Comparison of ENCODE assay signal across 8 cellular contexts in genomic region chr18:31684279-31685096, GRCh38. TPM values are rescaled to one million over a fixed set of nuclear protein-coding genes. Genes with fewer than 3 reads are reported as not detected.
A peak's percentile ranks its signal among the peaks of the same experiment; 100 is the strongest.
DNase-seq lines count a peak whose midpoint lies in the region; ATAC-seq and TF ChIP-seq lines count a peak whose summit lies in the region.

Gene B4GALT6 (minus strand): TSS chr18:31684581. CDS start chr18:31684426, 155 bp downstream.

- peak within 1 kb of the TSS; percentile 72 for H3K4me3 Mint-ChIP-seq in activated CD8-positive, alpha-beta memory T cell treated with anti-CD3 and anti-CD28 coated beads, Interleukin-2, amount 10 ng/mL, durations not matched to agents 7 days and 5 days
- peak within 1 kb of the TSS; percentile 83 to 95 (median 90) for H3K4me3 Mint-ChIP-seq in naive thymus-derived CD8-positive, alpha-beta T cell

- peaks cover 11% of the 10 kb centered on the region for H3K4me1 Mint-ChIP-seq in activated CD8-positive, alpha-beta memory T cell treated with anti-CD3 and anti-CD28 coated beads, Interleukin-2, amount 10 ng/mL, durations not matched to agents 7 days and 5 days
- H3K4me1 Mint-ChIP-seq in naive thymus-derived CD8-positive, alpha-beta T cell: peaks cover 7 to 21% (median 14%) of the 10 kb centered on the region in 4 donors

- peak; percentile 66 for DNase-seq in activated effector memory CD4-positive, alpha-beta T cell treated with anti-CD3 and anti-CD28 coated beads, Interleukin-2, amount 50 U/mL, for 16 hours
- no peak for DNase-seq in activated effector memory CD4-positive, alpha-beta T cell treated with Interleukin-2 at 50 U/mL for 16 hours
- DNase-seq in NCI-H1105 treated with DMSO at 0.1 percent for 48 hours (lab: John Stamatoyannopoulos, UW) (peak; percentile 55), fibroblast of lung (ENCODE audit: low read depth in 2 of 2) (peak; percentile 25 to 50), GOT3 (lab: John Stamatoyannopoulos, UW) (no peak)
- no peak for DNase-seq in activated CD8-positive, alpha-beta memory T cell treated with anti-CD3 and anti-CD28 coated beads, Interleukin-2, amount 10 ng/mL, durations not matched to agents 7 days and 5 days
- peak in 2 of 10 donors; percentile 7 to 19 for DNase-seq in naive thymus-derived CD8-positive, alpha-beta T cell

- POLR2A ChIA-PET in naive thymus-derived CD8-positive, alpha-beta T cell (lab: Charles Lee): no interaction called here

- no peaks in the 10 kb centered on the region for H3K9me3 ChIP-seq in fibroblast of lung (ENCODE audit: control insufficient read depth, insufficient read depth, low read depth, low read length)

- H2AFZ ChIP-seq in fibroblast of lung (ENCODE audit: low read length): peak within 1 kb of the TSS; percentile 92

- CTCF ChIA-PET in activated CD8-positive, alpha-beta memory T cell treated with anti-CD3 and anti-CD28 coated beads, Interleukin-2, amount 10 ng/mL, durations not matched to agents 7 days and 5 days (lab: Charles Lee): no interaction called here

- H3K9ac ChIP-seq in fibroblast of lung (ENCODE audit: insufficient read depth, low read length): peak within 1 kb of the TSS; percentile 46

- peak within 1 kb of the TSS; percentile 40 to 70 (median 57) for H3K4me3 ChIP-seq in fibroblast of lung (replicated peaks in 1 of 4; ENCODE audit: control extremely low read depth in 1 of 4, insufficient read depth in 1 of 4, low read depth in 3 of 4, low read length in 4 of 4)

- peak within 1 kb of the TSS; percentile 66 for H3K27ac Mint-ChIP-seq in activated CD8-positive, alpha-beta memory T cell treated with anti-CD3 and anti-CD28 coated beads, Interleukin-2, amount 10 ng/mL, durations not matched to agents 7 days and 5 days
- peak within 1 kb of the TSS in 6 of 10 donors; percentile 32 to 84 (median 70) for H3K27ac Mint-ChIP-seq in naive thymus-derived CD8-positive, alpha-beta T cell

- peaks cover 70% of the 10 kb centered on the region for H3K27me3 Mint-ChIP-seq in activated CD8-positive, alpha-beta memory T cell treated with anti-CD3 and anti-CD28 coated beads, Interleukin-2, amount 10 ng/mL, durations not matched to agents 7 days and 5 days
- H3K27me3 Mint-ChIP-seq in naive thymus-derived CD8-positive, alpha-beta T cell: peaks cover 37 to 58% (median 39%) of the 10 kb centered on the region in 5 donors

- H3K27ac ChIP-seq in fibroblast of lung (ENCODE audit: insufficient read depth, low read length): no peak within 1 kb of the TSS

- peak; percentile 40 for ATAC-seq in HG02571 (IDR thresholded peaks at IDR 0.05; ENCODE audit: unreplicated experiment)
- no peak for ATAC-seq in activated CD8-positive, alpha-beta memory T cell treated with anti-CD3 and anti-CD28 coated beads, Interleukin-2, amount 10 ng/mL, durations not matched to agents 7 days and 5 days
- peak; percentile 42 to 47 for ATAC-seq in naive thymus-derived CD8-positive, alpha-beta T cell

- H4K20me1 ChIP-seq in fibroblast of lung (ENCODE audit: control insufficient read depth, extremely low read depth, insufficient read depth, low read length): no peaks in the 10 kb centered on the region

- H3K27me3 ChIP-seq in fibroblast of lung (ENCODE audit: control insufficient read depth, insufficient read depth, low read length): no peaks in the 10 kb centered on the region

- H3K36me3 ChIP-seq in fibroblast of lung (ENCODE audit: control insufficient read depth, insufficient read depth, low read length): no peaks in the 10 kb centered on the region

- H3K79me2 ChIP-seq in fibroblast of lung (ENCODE audit: control insufficient read depth, insufficient read depth, low read length): no peaks in the 10 kb centered on the region

- TF ChIP-seq CTCF in fibroblast of lung (conservative IDR thresholded peaks at IDR 0.05 in 1 of 2, IDR thresholded peaks at IDR 0.05 in 1 of 2; ENCODE audit: low read depth in 1 of 2, low read length in 2 of 2): no peak

- H3K4me2 ChIP-seq in fibroblast of lung (ENCODE audit: extremely low read depth, insufficient read depth, low read length): peak within 1 kb of the TSS; percentile 85

- H3K36me3 Mint-ChIP-seq in activated CD8-positive, alpha-beta memory T cell treated with anti-CD3 and anti-CD28 coated beads, Interleukin-2, amount 10 ng/mL, durations not matched to agents 7 days and 5 days: peaks cover 1% of the 10 kb centered on the region
- H3K36me3 Mint-ChIP-seq in naive thymus-derived CD8-positive, alpha-beta T cell: no peaks in the 10 kb centered on the region

- H3K4me1 ChIP-seq in fibroblast of lung (ENCODE audit: control insufficient read depth, extremely low read depth, insufficient read depth, low read length): no peaks in the 10 kb centered on the region

- H3K9me3 Mint-ChIP-seq in activated CD8-positive, alpha-beta memory T cell treated with anti-CD3 and anti-CD28 coated beads, Interleukin-2, amount 10 ng/mL, durations not matched to agents 7 days and 5 days (ENCODE audit: low read depth): no peaks in the 10 kb centered on the region
- H3K9me3 Mint-ChIP-seq in naive thymus-derived CD8-positive, alpha-beta T cell: no peaks in the 10 kb centered on the region

RNA-seq across cellular contexts. Expression of gene B4GALT6, which starts in this region (rescaled TPM):
- total RNA-seq in activated CD8-positive, alpha-beta memory T cell treated with anti-CD3 and anti-CD28 coated beads, Interleukin-2, amount 10 ng/mL, durations not matched to agents 7 days and 5 days: 1 to 10 TPM in 1 of 2 experiments, under 1 TPM in 1; 0.41 to 1.8 TPM
- total RNA-seq in fibroblast of lung: 1.3 and 1.5 TPM in 2 replicates
- 2.5 and 5.2 TPM in 2 replicates for polyA plus RNA-seq in fibroblast of lung
- polyA plus RNA-seq in fibroblast of lung (2012): 3.0 and 4.4 TPM in 2 replicates
- 0.98 and 2.0 TPM in 2 replicates for polyA minus RNA-seq in fibroblast of lung (ENCODE audit: low replicate concordance)
- under 1 TPM in 1 of 2 experiments, not detected in 1; 0.47 TPM for total RNA-seq in naive thymus-derived CD8-positive, alpha-beta T cell
- under 1 TPM in 2 of 3 donors, not detected in 1; 0.17 to 0.20 TPM for polyA plus RNA-seq in naive thymus-derived CD8-positive, alpha-beta T cell

Comparison
In these comparisons a context has a peak if more than half of its experiments do, and no peak if none do; other contexts are left out.
1. DNase-seq: peak in activated effector memory CD4-positive, alpha-beta T cell treated with anti-CD3 and anti-CD28 coated beads, Interleukin-2, amount 50 U/mL, for 16 hours (single experiment), NCI-H1105 treated with DMSO at 0.1 percent for 48 hours (single experiment) and fibroblast of lung (2 of 2); none in activated effector memory CD4-positive, alpha-beta T cell treated with Interleukin-2 at 50 U/mL for 16 hours (single experiment), activated CD8-positive, alpha-beta memory T cell treated with anti-CD3 and anti-CD28 coated beads, Interleukin-2, amount 10 ng/mL, durations not matched to agents 7 days and 5 days (single experiment) and GOT3 (single experiment).
2. Peak in ATAC-seq in naive thymus-derived CD8-positive, alpha-beta T cell; RNA of the gene not detected or under 1 TPM.